Comparison of ENCODE assay signal across 1 cellular context in genomic region chr21:35025206-35026152, GRCh38.
TF ChIP-seq lines count a peak whose summit lies in the region.

No MANE protein-coding gene starts in this region.

TF ChIP-seq in GM23338, 12 proteins besides CTCF, POLR2A, EP300 and RAD21 (continued from another document):
- TF ChIP-seq ZNF114 (CRISPR knock-in tag; IDR thresholded peaks at IDR 0.05) (no peak), NANOG (IDR thresholded peaks at IDR 0.05; ENCODE audit: borderline replicate concordance) (no peak), CREB1 (CRISPR knock-in tag; IDR thresholded peaks at IDR 0.05; ENCODE audit: low read depth) (no peak), EZH2 (IDR thresholded peaks at IDR 0.05; ENCODE audit: low read depth, unreplicated experiment) (no peak)
